ENCODE assay signal across 22 cellular contexts in the genomic region with DNA sequence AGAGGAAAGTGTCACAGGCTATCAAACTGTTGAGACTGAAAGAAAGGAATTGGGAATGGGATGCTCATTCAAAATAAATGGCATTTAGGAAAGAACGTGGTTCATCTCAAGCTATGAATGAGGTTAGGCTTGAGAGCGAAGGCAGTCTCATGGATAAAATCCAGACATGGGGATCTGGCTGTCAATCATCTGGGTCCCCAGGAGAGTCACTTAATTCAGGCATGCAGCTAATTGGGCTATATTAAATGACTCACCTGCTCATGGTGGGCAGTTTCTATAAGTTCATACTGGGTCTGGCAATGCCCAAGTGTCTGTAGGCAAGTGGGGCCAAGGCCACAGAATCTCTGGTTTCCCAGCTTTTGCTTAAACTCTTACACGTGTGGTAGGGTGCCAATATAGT.
"Had no signal": no experiment of that assay in that cellular context is flagged by ENCODE, and none has a peak within 500 bp of the region (broad histone marks: within the 10 kb centered on the region; RNA-seq: fewer than 3 reads in every experiment).

No MANE protein-coding gene starts in this region.

- H3K36me3 ChIP-seq: neural progenitor cell, ovary, right atrium auricular region, sigmoid colon, suprapubic skin, thyroid gland, upper lobe of right lung, vagina had no signal

- H3K27me3 ChIP-seq: dorsolateral prefrontal cortex, hepatocyte, neural progenitor cell, ovary, right atrium auricular region, sigmoid colon, suprapubic skin, thyroid gland, upper lobe of right lung, vagina had no signal

- H3K4me2 ChIP-seq: hepatocyte, neural progenitor cell had no signal

- H3K27ac ChIP-seq: dorsolateral prefrontal cortex, hepatocyte, neural progenitor cell, ovary, right atrium auricular region, sigmoid colon, suprapubic skin, upper lobe of right lung, vagina had no signal

- H3K27ac Mint-ChIP-seq: natural killer cell; neural progenitor cell; stimulated activated effector memory CD8-positive, alpha-beta T cell treated with anti-CD3 and anti-CD28 coated beads, Interleukin-12 subunit alpha, Interleukin-12 subunit beta, amount 100 ng/mL, for 72 hours had no signal

- H3K4me1 ChIP-seq: right atrium auricular region, suprapubic skin, upper lobe of right lung, vagina had no signal

- H2AFZ ChIP-seq: hepatocyte, neural progenitor cell had no signal

- H3K79me2 ChIP-seq: hepatocyte had no signal

- H3K9me3 ChIP-seq: mucosa of descending colon, ovary, right atrium auricular region, sigmoid colon, suprapubic skin, thyroid gland, upper lobe of right lung, vagina had no signal

- DNase-seq: cortex of kidney; dorsolateral prefrontal cortex; effector CD8-positive, alpha-beta T cell; foreskin melanocyte; head of caudate nucleus; mucosa of descending colon; natural killer cell; nucleus accumbens; ovary; sigmoid colon; small intestine; stimulated activated CD4-positive, alpha-beta T cell treated with anti-CD3 and anti-CD28 coated beads, Interleukin-2, amount 100 ng/mL, for 48 hours; stimulated activated CD8-positive, alpha-beta memory T cell treated with anti-CD3 and anti-CD28 coated beads, Interleukin-4, amount 100 ng/mL, for 48 hours; stimulated activated naive CD8-positive, alpha-beta T cell treated with anti-CD3 and anti-CD28 coated beads, Interleukin-15, Interleukin-2, amounts not matched to agents 100 U/mL and 50 U/mL, for 24 hours; upper lobe of right lung had no signal

- H3K9me3 Mint-ChIP-seq: neural progenitor cell had no signal

- H3K9ac ChIP-seq: neural progenitor cell had no signal

- H3K4me3 ChIP-seq: dorsolateral prefrontal cortex, hepatocyte, mucosa of descending colon, neural progenitor cell, ovary, right atrium auricular region, sigmoid colon, suprapubic skin, thyroid gland, upper lobe of right lung, vagina had no signal

- H3K4me3 Mint-ChIP-seq: natural killer cell; neural progenitor cell; stimulated activated effector memory CD8-positive, alpha-beta T cell treated with anti-CD3 and anti-CD28 coated beads, Interleukin-12 subunit alpha, Interleukin-12 subunit beta, amount 100 ng/mL, for 72 hours had no signal

- H3K36me3 Mint-ChIP-seq: natural killer cell; neural progenitor cell; stimulated activated effector memory CD8-positive, alpha-beta T cell treated with anti-CD3 and anti-CD28 coated beads, Interleukin-12 subunit alpha, Interleukin-12 subunit beta, amount 100 ng/mL, for 72 hours had no signal

- H3K4me1 Mint-ChIP-seq: natural killer cell; stimulated activated effector memory CD8-positive, alpha-beta T cell treated with anti-CD3 and anti-CD28 coated beads, Interleukin-12 subunit alpha, Interleukin-12 subunit beta, amount 100 ng/mL, for 72 hours had no signal

- ATAC-seq: mucosa of descending colon; natural killer cell; stimulated activated effector memory CD8-positive, alpha-beta T cell treated with anti-CD3 and anti-CD28 coated beads, Interleukin-12 subunit alpha, Interleukin-12 subunit beta, amount 100 ng/mL, for 72 hours; stimulated activated naive CD8-positive, alpha-beta T cell treated with anti-CD3 and anti-CD28 coated beads, Interleukin-15, Interleukin-2, amounts not matched to agents 100 U/mL and 50 U/mL, for 24 hours; upper lobe of right lung had no signal
